In the genomic region with DNA sequence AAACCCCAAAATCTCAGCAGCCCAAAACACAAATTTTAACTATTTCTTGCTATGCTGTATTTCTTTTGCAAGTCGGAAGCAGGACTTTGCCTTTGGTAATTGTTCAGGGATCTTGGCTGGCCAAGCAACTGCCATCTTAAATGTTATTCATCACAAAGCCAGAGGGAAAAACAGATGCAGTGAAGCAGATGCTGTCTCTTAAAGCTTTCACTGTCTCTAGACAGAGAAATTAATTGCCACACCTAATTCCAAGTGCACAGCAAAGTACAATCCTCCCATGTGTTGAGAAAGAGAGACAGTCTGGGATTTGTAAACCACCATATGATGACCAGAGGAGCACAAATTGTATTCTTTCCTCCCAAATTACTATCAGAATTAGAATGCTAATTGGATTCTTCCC, we compare ENCODE assay signal across 21 cellular contexts.
"Had no signal": no experiment of that assay in that cellular context is flagged by ENCODE, and none has a peak within 500 bp of the region (broad histone marks: within the 10 kb centered on the region; RNA-seq: fewer than 3 reads in every experiment).

No MANE protein-coding gene starts in this region.

- H3K9ac ChIP-seq: neural progenitor cell had no signal

- H3K4me3 Mint-ChIP-seq: activated naive CD4-positive, alpha-beta T cell treated with anti-CD3 and anti-CD28 coated beads, Interleukin-2, amount 10 ng/mL, durations not matched to agents 7 days and 5 days; activated T-cell treated with anti-CD3 and anti-CD28 coated beads, Interleukin-2, amount 50 U/mL, for 72 hours; naive thymus-derived CD8-positive, alpha-beta T cell; neural progenitor cell; T-helper 1 cell treated with Interleukin-12 subunit alpha and Interleukin-12 subunit beta and Interleukin-4 antibody, amounts not matched to agents 30 μg/mL and 1 μg/mL, for 36 hours had no signal

- H3K36me3 Mint-ChIP-seq: activated naive CD4-positive, alpha-beta T cell treated with anti-CD3 and anti-CD28 coated beads, Interleukin-2, amount 10 ng/mL, durations not matched to agents 7 days and 5 days; naive thymus-derived CD8-positive, alpha-beta T cell; neural progenitor cell had no signal

- H3K4me1 Mint-ChIP-seq: activated naive CD4-positive, alpha-beta T cell treated with anti-CD3 and anti-CD28 coated beads, Interleukin-2, amount 10 ng/mL, durations not matched to agents 7 days and 5 days; naive thymus-derived CD8-positive, alpha-beta T cell had no signal

- FAIRE-seq: kidney had no signal

- H3K36me3 ChIP-seq: lower lobe of right lung, neural progenitor cell, right atrium auricular region had no signal

- H3K9me3 ChIP-seq: lower lobe of right lung, right atrium auricular region had no signal

- H3K27me3 ChIP-seq: neural progenitor cell, right atrium auricular region had no signal

- H3K4me3 ChIP-seq: lower lobe of right lung, neural progenitor cell, right atrium auricular region had no signal

- H2AFZ ChIP-seq: neural progenitor cell had no signal

- H3K4me2 ChIP-seq: neural progenitor cell had no signal

- ATAC-seq: activated T-cell treated with anti-CD3 and anti-CD28 coated beads, Interleukin-2, amount 50 U/mL, for 72 hours; lower lobe of right lung; naive thymus-derived CD8-positive, alpha-beta T cell; stimulated activated naive CD8-positive, alpha-beta T cell treated with anti-CD3 and anti-CD28 coated beads, Interleukin-15, Interleukin-2, amounts not matched to agents 100 U/mL and 50 U/mL, for 24 hours had no signal

- H3K4me1 ChIP-seq: lower lobe of right lung, right atrium auricular region had no signal

- DNase-seq: activated CD4-positive, alpha-beta T cell treated with anti-CD3 and anti-CD28 coated beads for 4 hours; activated CD4-positive, alpha-beta T cell treated with anti-CD3 and anti-CD28 coated beads, Interleukin-2, amount 50 U/mL, for 48 hours; activated CD4-positive, CD25-positive, alpha-beta regulatory T cell; activated effector memory CD4-positive, alpha-beta T cell treated with Interleukin-2 at 50 U/mL for 16 hours; activated naive CD4-positive, alpha-beta T cell treated with anti-CD3 and anti-CD28 coated beads, Interleukin-2, amount 10 ng/mL, durations not matched to agents 7 days and 5 days; activated T-cell treated with anti-CD3 and anti-CD28 coated beads, Interleukin-2, amount 50 U/mL, for 72 hours; amygdala; cerebellar nuclear complex; cortex of kidney; foreskin fibroblast; kidney; lower lobe of right lung; naive thymus-derived CD8-positive, alpha-beta T cell; stimulated activated CD4-positive, alpha-beta T cell treated with anti-CD3 and anti-CD28 coated beads, Interleukin-12 subunit alpha, Interleukin-12 subunit beta, amount 100 ng/mL, for 4 hours; stimulated activated CD4-positive, alpha-beta T cell treated with anti-CD3 and anti-CD28 coated beads, Interleukin-4, amount 100 ng/mL, for 4 hours; stimulated activated naive CD8-positive, alpha-beta T cell treated with anti-CD3 and anti-CD28 coated beads, Interleukin-15, Interleukin-2, amounts not matched to agents 100 U/mL and 50 U/mL, for 24 hours had no signal

- H3K27ac ChIP-seq: epithelial cell of prostate, lower lobe of right lung, neural progenitor cell, right atrium auricular region had no signal

- H3K27ac Mint-ChIP-seq: activated naive CD4-positive, alpha-beta T cell treated with anti-CD3 and anti-CD28 coated beads, Interleukin-2, amount 10 ng/mL, durations not matched to agents 7 days and 5 days; activated T-cell treated with anti-CD3 and anti-CD28 coated beads, Interleukin-2, amount 50 U/mL, for 72 hours; naive thymus-derived CD8-positive, alpha-beta T cell; neural progenitor cell; progenitor cell of endocrine pancreas; T-helper 1 cell treated with Interleukin-12 subunit alpha and Interleukin-12 subunit beta and Interleukin-4 antibody, amounts not matched to agents 30 μg/mL and 1 μg/mL, for 36 hours had no signal

- H3K27me3 Mint-ChIP-seq: progenitor cell of endocrine pancreas had no signal

- H3K9me3 Mint-ChIP-seq: activated naive CD4-positive, alpha-beta T cell treated with anti-CD3 and anti-CD28 coated beads, Interleukin-2, amount 10 ng/mL, durations not matched to agents 7 days and 5 days; activated T-cell treated with anti-CD3 and anti-CD28 coated beads, Interleukin-2, amount 50 U/mL, for 72 hours; naive thymus-derived CD8-positive, alpha-beta T cell; neural progenitor cell; T-helper 1 cell treated with Interleukin-12 subunit alpha and Interleukin-12 subunit beta and Interleukin-4 antibody, amounts not matched to agents 30 μg/mL and 1 μg/mL, for 36 hours had no signal
